Comparison of ENCODE assay signal across 8 cellular contexts in the genomic region with DNA sequence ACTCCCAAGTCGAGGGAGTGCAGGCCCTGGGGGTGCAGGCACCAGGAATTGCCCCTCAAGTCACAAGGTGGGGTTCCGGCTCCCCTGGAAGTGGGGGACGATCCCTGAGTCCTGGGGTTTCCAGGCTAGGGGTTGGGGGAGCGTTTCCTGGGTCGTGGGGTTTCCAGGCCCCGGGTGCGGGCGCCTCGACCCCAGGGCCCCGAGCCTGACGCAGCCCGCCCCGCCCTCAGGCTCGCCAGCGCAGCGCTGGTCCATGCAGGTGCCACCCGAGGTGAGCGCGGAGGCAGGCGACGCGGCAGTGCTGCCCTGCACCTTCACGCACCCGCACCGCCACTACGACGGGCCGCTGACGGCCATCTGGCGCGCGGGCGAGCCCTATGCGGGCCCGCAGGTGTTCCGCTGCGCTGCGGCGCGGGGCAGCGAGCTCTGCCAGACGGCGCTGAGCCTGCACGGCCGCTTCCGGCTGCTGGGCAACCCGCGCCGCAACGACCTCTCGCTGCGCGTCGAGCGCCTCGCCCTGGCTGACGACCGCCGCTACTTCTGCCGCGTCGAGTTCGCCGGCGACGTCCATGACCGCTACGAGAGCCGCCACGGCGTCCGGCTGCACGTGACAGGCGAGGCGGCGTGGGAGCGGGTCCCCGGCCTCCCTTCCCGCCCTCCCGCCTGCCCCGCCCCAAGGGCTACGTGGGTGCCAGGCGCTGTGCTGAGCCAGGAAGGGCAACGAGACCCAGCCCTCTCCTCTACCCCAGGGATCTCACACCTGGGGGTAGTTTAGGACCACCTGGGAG. TPM values are rescaled to one million over a fixed set of nuclear protein-coding genes. Genes with fewer than 3 reads are reported as not detected.
DNase-seq lines count a peak whose midpoint lies in the region; ATAC-seq, FAIRE-seq and TF ChIP-seq lines count a peak whose summit lies in the region.

No MANE protein-coding gene starts in this region.

- no TSS peak for BruUV-seq in Caco-2 (replicated peaks; lab: Mats Ljungman, UMichigan)

- peak in 1 of 2 experiments; percentile 22 for DNase-seq in Caco-2
- no peak for DNase-seq in activated T-cell treated with anti-CD3 and anti-CD28 coated beads, Interleukin-2, amount 50 U/mL, for 4 hours
- DNase-seq in frontal cortex (ENCODE audit: low spot score in 2 of 2), result peak; percentile 44
- DNase-seq in retinal pigment epithelial cell (ENCODE audit: low read depth), result no peak
- no peak for DNase-seq in DMS114 treated with DMSO at 0.1 percent for 48 hours (lab: John Stamatoyannopoulos, UW; ENCODE audit: unreplicated experiment)
- DNase-seq in GM19239 (ENCODE audit: insufficient read length, low spot score), result no peak

- peaks cover 24% of the 10 kb centered on the region for H3K4me1 Mint-ChIP-seq in Caco-2 (ENCODE audit: low read depth, unreplicated experiment)
- H3K4me1 Mint-ChIP-seq in activated T-cell treated with anti-CD3 and anti-CD28 coated beads, Interleukin-2, amount 50 U/mL, for 4 hours (ENCODE audit: low read depth), result peaks cover 11% of the 10 kb centered on the region

- intact Hi-C loops in Caco-2 (cut with micrococcal nuclease; ENCODE audit: unreplicated experiment), result no loop called here

- peak; percentile 59 for ATAC-seq in HG03442 (IDR thresholded peaks at IDR 0.05; ENCODE audit: unreplicated experiment)
- peak; percentile 72 to 81 for ATAC-seq in activated T-cell treated with anti-CD3 and anti-CD28 coated beads, Interleukin-2, amount 50 U/mL, for 4 hours
- no peak for ATAC-seq in HG03439 (IDR thresholded peaks at IDR 0.05; ENCODE audit: unreplicated experiment)

- TF ChIP-seq CTCF in Caco-2 (IDR thresholded peaks at IDR 0.05; ENCODE audit: insufficient read depth in 1 of 2, low read depth in 1 of 2, low read length in 1 of 2, severe bottlenecking in 1 of 2, unreplicated experiment in 1 of 2) (no peak), retinal pigment epithelial cell (conservative IDR thresholded peaks at IDR 0.05; ENCODE audit: low read depth, low read length) (peak; percentile 31)

- H3K27me3 Mint-ChIP-seq in Caco-2 (ENCODE audit: insufficient read depth, unreplicated experiment), result no peaks in the 10 kb centered on the region
- H3K27me3 Mint-ChIP-seq in activated T-cell treated with anti-CD3 and anti-CD28 coated beads, Interleukin-2, amount 50 U/mL, for 4 hours (ENCODE audit: low read depth), result peaks cover 43% of the 10 kb centered on the region

- H3K27me3 ChIP-seq in Caco-2 (replicated peaks; ENCODE audit: control insufficient read depth, insufficient read depth, low read length), result no peaks in the 10 kb centered on the region

- CTCF ChIA-PET in Caco-2 (lab: Charles Lee), result interaction anchor here (0.6 kb wide), 1 partner anchor 114 kb away, joined by 3 read pairs; a partner anchor contains a TSS

- no peaks in the 10 kb centered on the region for H3K9me3 ChIP-seq in Caco-2

- no peak overlapping the region for H3K4me3 Mint-ChIP-seq in Caco-2 (ENCODE audit: unreplicated experiment)
- no peak overlapping the region for H3K4me3 Mint-ChIP-seq in activated T-cell treated with anti-CD3 and anti-CD28 coated beads, Interleukin-2, amount 50 U/mL, for 4 hours

- 0 out of 2 replicates have a peak, but pooled peaks cover 10% of the 10 kb centered on the region for H3K4me1 ChIP-seq in Caco-2

- no peaks in the 10 kb centered on the region for H3K9me3 Mint-ChIP-seq in Caco-2 (ENCODE audit: unreplicated experiment)
- H3K9me3 Mint-ChIP-seq in activated T-cell treated with anti-CD3 and anti-CD28 coated beads, Interleukin-2, amount 50 U/mL, for 4 hours, result no peaks in the 10 kb centered on the region

- FAIRE-seq in frontal cortex (lab: Jason Lieb, UNC) (no peak), GM19239 (lab: Jason Lieb, UNC) (no peak)

- no peak overlapping the region for H3K27ac Mint-ChIP-seq in Caco-2 (ENCODE audit: unreplicated experiment)

- no peaks in the 10 kb centered on the region for H3K36me3 Mint-ChIP-seq in Caco-2 (ENCODE audit: insufficient read depth, unreplicated experiment)
- no peaks in the 10 kb centered on the region for H3K36me3 Mint-ChIP-seq in activated T-cell treated with anti-CD3 and anti-CD28 coated beads, Interleukin-2, amount 50 U/mL, for 4 hours (ENCODE audit: insufficient read depth)

- no peaks in the 10 kb centered on the region; the same call in 1 of the 2 replicates for H3K36me3 ChIP-seq in Caco-2 (ENCODE audit: control insufficient read depth, insufficient read depth, low read length)

- H3K4me3 ChIP-seq in Caco-2 (ENCODE audit: low read depth, low read length) (peak overlapping the region; percentile 14), retinal pigment epithelial cell (ENCODE audit: low read length) (no peak overlapping the region)

- POLR2A ChIA-PET in Caco-2 (lab: Charles Lee), result no interaction called here

RNA-seq across cellular contexts. Expression of a gene that starts 12.0 kb away (rescaled TPM):
- total RNA-seq in Caco-2 (2022) (not detected in 2 replicates), frontal cortex (not detected)
- not detected for total RNA-seq in activated T-cell treated with anti-CD3 and anti-CD28 coated beads, Interleukin-2, amount 50 U/mL, for 4 hours

Comparison
In these comparisons a context has a peak if more than half of its experiments do, and no peak if none do; other contexts are left out.
1. DNase-seq: peak in frontal cortex (2 of 2); none in activated T-cell treated with anti-CD3 and anti-CD28 coated beads, Interleukin-2, amount 50 U/mL, for 4 hours (single experiment), retinal pigment epithelial cell (single experiment), DMS114 treated with DMSO at 0.1 percent for 48 hours (single experiment) and GM19239 (single experiment).